In the genomic region with DNA sequence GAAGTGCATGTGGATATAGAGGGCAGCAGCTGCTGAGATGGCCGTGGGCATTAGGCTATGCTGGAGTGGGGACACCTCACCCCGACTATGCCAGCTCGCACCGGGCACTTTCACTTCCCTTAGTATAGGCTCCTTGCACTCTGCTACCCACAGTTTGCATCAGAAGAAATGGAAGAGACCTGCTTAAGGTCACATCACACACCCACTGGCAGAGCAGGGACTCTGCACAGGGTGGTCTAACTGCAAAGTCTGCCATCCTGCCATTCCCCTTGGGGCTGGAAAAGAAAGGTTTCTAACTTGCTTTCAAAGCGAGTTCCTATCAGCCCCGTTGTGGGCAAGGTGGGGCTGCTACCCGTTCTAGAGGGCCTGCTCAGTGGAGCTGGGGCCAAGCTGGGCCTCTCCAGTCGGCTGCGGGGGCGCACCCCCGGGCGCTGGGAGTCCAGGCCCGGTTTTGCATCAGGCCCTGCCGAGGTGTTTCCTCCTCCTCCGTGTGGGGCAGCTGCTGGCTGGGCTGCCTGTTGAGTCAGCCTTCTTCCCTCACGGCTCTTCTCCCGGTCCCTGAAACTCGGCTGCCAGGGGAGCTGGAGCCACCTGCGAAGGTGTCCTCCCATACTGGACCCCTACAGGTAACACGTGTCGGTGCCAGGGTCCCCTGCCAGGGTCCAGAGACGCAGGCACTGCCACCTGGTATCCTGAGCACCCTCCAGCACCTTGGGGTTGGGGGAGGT, we compare ENCODE assay signal across 8 cellular contexts. TPM values are rescaled to one million over a fixed set of nuclear protein-coding genes. Genes with fewer than 3 reads are reported as not detected.
DNase-seq lines count a peak whose midpoint lies in the region; ATAC-seq lines count a peak whose summit lies in the region.

A gene with protein sequence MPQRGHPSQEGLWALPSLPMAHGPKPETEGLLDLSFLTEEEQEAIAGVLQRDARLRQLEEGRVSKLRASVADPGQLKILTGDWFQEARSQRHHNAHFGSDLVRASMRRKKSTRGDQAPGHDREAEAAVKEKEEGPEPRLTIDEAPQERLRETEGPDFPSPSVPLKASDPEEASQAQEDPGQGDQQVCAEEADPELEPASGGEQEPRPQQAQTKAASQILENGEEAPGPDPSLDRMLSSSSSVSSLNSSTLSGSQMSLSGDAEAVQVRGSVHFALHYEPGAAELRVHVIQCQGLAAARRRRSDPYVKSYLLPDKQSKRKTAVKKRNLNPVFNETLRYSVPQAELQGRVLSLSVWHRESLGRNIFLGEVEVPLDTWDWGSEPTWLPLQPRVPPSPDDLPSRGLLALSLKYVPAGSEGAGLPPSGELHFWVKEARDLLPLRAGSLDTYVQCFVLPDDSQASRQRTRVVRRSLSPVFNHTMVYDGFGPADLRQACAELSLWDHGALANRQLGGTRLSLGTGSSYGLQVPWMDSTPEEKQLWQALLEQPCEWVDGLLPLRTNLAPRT (plus strand): TSS at position 498 of the 728 bp plus-strand sequence. CDS start 3,313 bp downstream, outside the sequence.

- H3K27ac Mint-ChIP-seq in CD8-positive, alpha-beta memory T cell: peak within 1 kb of the TSS; percentile 90 to 99 (median 96)
- peak within 1 kb of the TSS; percentile 88 to 94 for H3K27ac Mint-ChIP-seq in T-cell

- WGBS in adipose tissue, 3 donors: 16 to 31% (median 22%) methylated on average over 22 of the region's 22 CpGs

- peak; percentile 42 for ATAC-seq in GM21367 (IDR thresholded peaks at IDR 0.05; ENCODE audit: unreplicated experiment)
- peak; percentile 65 to 71 (median 68) for ATAC-seq in T-cell (replicated peaks in 1 of 4)

- no peaks in the 10 kb centered on the region for H3K27me3 Mint-ChIP-seq in CD8-positive, alpha-beta memory T cell
- H3K27me3 Mint-ChIP-seq in T-cell: no peaks in the 10 kb centered on the region

- H3K9me3 ChIP-seq in CD8-positive, alpha-beta memory T cell (ENCODE audit: low read length): no peaks in the 10 kb centered on the region
- no peaks in the 10 kb centered on the region for H3K9me3 ChIP-seq in iPS-15b (ENCODE audit: control insufficient read depth, insufficient read depth, low read length)

- no peaks in the 10 kb centered on the region for H3K27me3 ChIP-seq in CD8-positive, alpha-beta memory T cell (ENCODE audit: insufficient read depth, low read length, poor library complexity, severe bottlenecking)
- no peaks in the 10 kb centered on the region for H3K27me3 ChIP-seq in iPS-15b (ENCODE audit: control insufficient read depth, insufficient read depth, low read length)

- peak within 1 kb of the TSS; percentile 85 for H3K27ac ChIP-seq in CD8-positive, alpha-beta memory T cell (ENCODE audit: low read depth, low read length)
- H3K27ac ChIP-seq in adipose tissue (ENCODE audit: low read depth, low read length): no peak within 1 kb of the TSS

- H3K4me1 ChIP-seq in CD8-positive, alpha-beta memory T cell (ENCODE audit: insufficient read depth, low read length): peaks cover 35% of the 10 kb centered on the region
- peaks cover 10% of the 10 kb centered on the region for H3K4me1 ChIP-seq in iPS-15b (ENCODE audit: control insufficient read depth, insufficient read depth, low read length)

- POLR2A ChIA-PET in CD8-positive, alpha-beta memory T cell (lab: Charles Lee): interaction anchor here (0.5 to 3.8 kb wide), 5 partner anchors 10 to 384 kb away, joined by 3 to 25 read pairs (median 8); partner anchors contain the start of gene FAM76A
- POLR2A ChIA-PET in T-cell (lab: Charles Lee): interaction anchor here in 1 of 2 donors (0.7 kb wide), 1 partner anchor 9 kb away, joined by 3 read pairs; no protein-coding TSS in a partner anchor

- no peaks in the 10 kb centered on the region for H3K9me3 Mint-ChIP-seq in CD8-positive, alpha-beta memory T cell
- H3K9me3 Mint-ChIP-seq in T-cell: no peaks in the 10 kb centered on the region

- peaks cover 6% of the 10 kb centered on the region for H3K36me3 ChIP-seq in CD8-positive, alpha-beta memory T cell (ENCODE audit: insufficient read depth, low read length)
- peaks cover 2% of the 10 kb centered on the region for H3K36me3 ChIP-seq in iPS-15b (ENCODE audit: control insufficient read depth, insufficient read depth, low read length)

- DNase-seq in CD8-positive, alpha-beta memory T cell: peak; percentile 55 to 80 (median 68)
- DNase-seq in MV-4-11 (lab: John Stamatoyannopoulos, UW): peak; percentile 74
- DNase-seq in T-cell: peak in 33 of 34 experiments; percentile 40 to 77 (median 61)
- DNase-seq in stimulated activated CD4-positive, alpha-beta T cell treated with anti-CD3 and anti-CD28 coated beads, Interleukin-1b, Interleukin-23, amount 100 ng/mL, for 48 hours: peak; percentile 63
- DNase-seq in medulla oblongata (ENCODE audit: extremely low spot score): no peak

- CTCF ChIA-PET in CD8-positive, alpha-beta memory T cell (lab: Charles Lee): interaction anchor here (0.6 to 9.4 kb wide), 11 partner anchors 9 to 267 kb away, joined by 3 to 115 read pairs (median 4); partner anchors contain the start of genes MAP3K6 and TMEM222
- CTCF ChIA-PET in T-cell (lab: Charles Lee): interaction anchor here in 1 of 2 donors (0.6 to 1.1 kb wide), 2 partner anchors 15 to 876 kb away, joined by 3 to 5 read pairs; no protein-coding TSS in a partner anchor

- H3K36me3 Mint-ChIP-seq in CD8-positive, alpha-beta memory T cell: peaks cover under 1 to 41% (median 4%) of the 10 kb centered on the region in 3 donors
- peaks cover 6% of the 10 kb centered on the region for H3K36me3 Mint-ChIP-seq in T-cell

- peak within 1 kb of the TSS; percentile 100 for H3K4me3 ChIP-seq in CD8-positive, alpha-beta memory T cell (ENCODE audit: low read length)
- H3K4me3 ChIP-seq in iPS-15b (ENCODE audit: low read depth, low read length): peak within 1 kb of the TSS; percentile 54

- peaks cover 39 to 70% (median 54%) of the 10 kb centered on the region in 3 donors for H3K4me1 Mint-ChIP-seq in CD8-positive, alpha-beta memory T cell
- peaks cover 47 to 66% (median 57%) of the 10 kb centered on the region in 3 donors for H3K4me1 Mint-ChIP-seq in T-cell

- H3K4me3 Mint-ChIP-seq in CD8-positive, alpha-beta memory T cell: peak within 1 kb of the TSS; percentile 92 to 100 (median 96)
- H3K4me3 Mint-ChIP-seq in T-cell: peak within 1 kb of the TSS; percentile 86 to 94 (median 87)

- H3K9ac ChIP-seq in iPS-15b (ENCODE audit: low read depth, low read length): no peak within 1 kb of the TSS

RNA-seq across cellular contexts. Expression of the gene that starts here (rescaled TPM):
- total RNA-seq in CD8-positive, alpha-beta memory T cell: 10 to 100 TPM; 21.9 to 24.2 TPM
- polyA plus RNA-seq in CD8-positive, alpha-beta memory T cell: 124 TPM
- total RNA-seq in T-cell: 100 to 1,000 TPM; 169 to 240 (median 199) TPM
- polyA plus RNA-seq in adipose tissue: 100 to 1,000 TPM in 1 of 3 donors, 10 to 100 TPM in 1, under 1 TPM in 1; 0.67 to 104 (median 12.5) TPM

Comparison
In these comparisons a context has a peak if more than half of its experiments do, and no peak if none do; other contexts are left out.
1. RNA of the gene that starts here (total RNA-seq): 169 to 240 TPM in T-cell; 21.9 to 24.2 TPM in CD8-positive, alpha-beta memory T cell; every median in the first group is over 4 times any median in the second.